Comparison of ENCODE assay signal across 15 cellular contexts in genomic region chr5:149175346-149176113, GRCh38. TPM values are rescaled to one million over a fixed set of nuclear protein-coding genes. Genes with fewer than 3 reads are reported as not detected.
DNase-seq lines count a peak whose midpoint lies in the region; ATAC-seq and TF ChIP-seq lines count a peak whose summit lies in the region.
"Had no signal": no experiment of that assay in that cellular context is flagged by ENCODE, and none has a peak within 500 bp of the region (broad histone marks: within the 10 kb centered on the region; RNA-seq: fewer than 3 reads in every experiment).

No MANE protein-coding gene starts in this region.

- DNase-seq in AG10803 (ENCODE audit: low read depth) (peak; percentile 60), brain microvascular endothelial cell (no peak), left ventricle myocardium inferior (peak; percentile 82), psoas muscle (peak; percentile 60 to 89), BE2C (no peak)
- DNase-seq in stimulated activated CD4-positive, alpha-beta T cell treated with anti-CD3 and anti-CD28 coated beads, Interleukin-1b, Interleukin-23, amount 100 ng/mL, for 48 hours: no peak
- DNase-seq: activated CD4-positive, CD25-positive, alpha-beta regulatory T cell; naive thymus-derived CD4-positive, alpha-beta T cell; NCI-H1436 treated with DMSO at 0.1 percent for 48 hours; NCI-H82; spleen had no signal

- H3K4me3 ChIP-seq in AG10803 (ENCODE audit: low read length) (no peak overlapping the region), brain microvascular endothelial cell (ENCODE audit: low read depth, low read length) (no peak overlapping the region), left ventricle myocardium inferior (no peak overlapping the region), psoas muscle (no peak overlapping the region), BE2C (ENCODE audit: low read depth, low read length) (no peak overlapping the region)
- H3K4me3 ChIP-seq: SK-N-MC, spleen had no signal

- ATAC-seq in psoas muscle (peak; percentile 67 to 94 (median 90)), GM21825 (IDR thresholded peaks at IDR 0.05; ENCODE audit: unreplicated experiment) (no peak), GM18498 (IDR thresholded peaks at IDR 0.05; ENCODE audit: unreplicated experiment) (no peak)
- ATAC-seq: naive thymus-derived CD4-positive, alpha-beta T cell had no signal

- H3K27ac ChIP-seq in brain microvascular endothelial cell: peak overlapping the region; percentile 92
- H3K27ac ChIP-seq in left ventricle myocardium inferior (replicated peaks): peak overlapping the region; percentile 90
- peak overlapping the region; percentile 81 for H3K27ac ChIP-seq in psoas muscle
- H3K27ac ChIP-seq: KMS-11, SK-N-MC had no signal

- in situ Hi-C loops in brain microvascular endothelial cell (cut with HindIII; ENCODE audit: low pct_ligation_motif_present, low sequenced_read_pairs): no loop called here

- H3K36me3 ChIP-seq in brain microvascular endothelial cell (replicated peaks): no peaks in the 10 kb centered on the region
- no peaks in the 10 kb centered on the region for H3K36me3 ChIP-seq in left ventricle myocardium inferior
- H3K36me3 ChIP-seq in psoas muscle (ENCODE audit: insufficient read depth in 1 of 2, low read depth in 1 of 2): peaks cover 0 to 2% of the 10 kb centered on the region in 2 donors
- H3K36me3 ChIP-seq in BE2C: no peaks in the 10 kb centered on the region
- H3K36me3 ChIP-seq: spleen had no signal

- peaks cover 100% of the 10 kb centered on the region for H3K4me1 ChIP-seq in left ventricle myocardium inferior
- peaks cover 56% of the 10 kb centered on the region for H3K4me1 ChIP-seq in psoas muscle
- no peaks in the 10 kb centered on the region for H3K4me1 ChIP-seq in BE2C

- H3K27me3 ChIP-seq in brain microvascular endothelial cell (replicated peaks) (no peaks in the 10 kb centered on the region), left ventricle myocardium inferior (ENCODE audit: low read depth) (no peaks in the 10 kb centered on the region), psoas muscle (ENCODE audit: insufficient read depth in 3 of 3, low read length in 2 of 3) (no peaks in the 10 kb centered on the region), BE2C (peaks cover 5% of the 10 kb centered on the region; the same call in 1 of the 2 replicates)

- no peak for TF ChIP-seq CTCF in AG10803 (conservative IDR thresholded peaks at IDR 0.05; ENCODE audit: low read length)
- TF ChIP-seq CTCF in brain microvascular endothelial cell (IDR thresholded peaks at IDR 0.05; ENCODE audit: low read depth, low read length, missing control alignments): no peak
- TF ChIP-seq CTCF in left ventricle myocardium inferior (IDR thresholded peaks at IDR 0.05; ENCODE audit: borderline replicate concordance): no peak
- no peak for TF ChIP-seq CTCF in psoas muscle (IDR thresholded peaks at IDR 0.05)
- no peak for TF ChIP-seq CTCF in BE2C (IDR thresholded peaks at IDR 0.05; ENCODE audit: low read depth, low read length)

- intact Hi-C loops in left ventricle myocardium inferior (cut with micrococcal nuclease) (no loop called here), psoas muscle (cut with DNase I) (loop anchor here in 1 of 2 donors (5.0 kb wide), 1 partner anchor 47 kb away; no protein-coding TSS in a partner anchor)

- WGBS in psoas muscle, 3 donors: 18 to 28% (median 20%) methylated on average over 11 to 12 of the region's 12 CpGs

- H3K9me3 ChIP-seq in left ventricle myocardium inferior (replicated peaks) (no peaks in the 10 kb centered on the region), psoas muscle (no peaks in the 10 kb centered on the region), BE2C (no peaks in the 10 kb centered on the region)
- H3K9me3 ChIP-seq: spleen had no signal

RNA-seq across cellular contexts. Expression of gene ABLIM3, which starts 34.2 kb away (rescaled TPM):
- 122 TPM for total RNA-seq in left ventricle myocardium inferior
- 10 to 100 TPM; 34.3 to 54.5 (median 42.8) TPM for total RNA-seq in psoas muscle
- polyA plus RNA-seq in psoas muscle: 10 to 100 TPM; 18.7 to 35.0 (median 23.8) TPM
- polyA plus RNA-seq in BE2C (2012; ENCODE audit: insufficient read depth, insufficient read length, low read depth): 4.6 TPM
- polyA plus RNA-seq: naive thymus-derived CD4-positive, alpha-beta T cell had no signal

Comparison
In these comparisons a context has a peak if more than half of its experiments do, and no peak if none do; other contexts are left out.
1. DNase-seq: peak in AG10803 (single experiment), left ventricle myocardium inferior (single experiment) and psoas muscle (2 of 2); none in brain microvascular endothelial cell (single experiment), stimulated activated CD4-positive, alpha-beta T cell treated with anti-CD3 and anti-CD28 coated beads, Interleukin-1b, Interleukin-23, amount 100 ng/mL, for 48 hours (single experiment) and BE2C (single experiment).
2. ATAC-seq: peak in psoas muscle (4 of 4); none in GM21825 (single experiment) and GM18498 (single experiment).
3. Peak in every context shown above with its lines, with median percentiles within 50 percentile points of each other: H3K27ac ChIP-seq.